38 cellular contexts compared by ENCODE assay signal in the genomic region with DNA sequence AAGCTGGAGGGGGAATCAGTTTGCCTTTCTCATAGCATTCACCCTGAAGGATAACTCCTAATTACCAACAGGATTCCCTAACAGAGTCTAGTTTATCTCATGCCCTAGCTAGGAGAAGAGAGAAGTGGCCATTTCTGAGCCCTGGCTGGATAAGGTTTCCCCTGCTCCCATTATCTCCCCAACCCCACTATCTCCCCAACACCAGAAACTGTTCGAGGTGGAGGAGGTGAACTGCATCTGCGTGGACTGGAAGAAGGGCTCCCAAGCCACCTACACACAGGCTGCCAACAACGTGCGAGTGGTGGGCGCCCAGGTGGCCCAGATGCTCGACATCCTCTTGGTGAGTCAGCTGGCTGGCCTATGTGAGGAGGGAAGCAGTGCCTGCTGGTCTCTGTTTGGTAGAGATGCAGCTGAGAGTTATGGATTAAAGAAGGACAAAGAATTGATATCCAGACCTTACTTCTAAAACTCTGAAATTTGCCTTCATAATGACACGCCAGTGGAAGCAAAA. TPM values are rescaled to one million over a fixed set of nuclear protein-coding genes. Genes with fewer than 3 reads are reported as not detected.
"Had no signal": no experiment of that assay in that cellular context is flagged by ENCODE, and none has a peak within 500 bp of the region (broad histone marks: within the 10 kb centered on the region; RNA-seq: fewer than 3 reads in every experiment).

No MANE protein-coding gene starts in this region.

- H3K4me3 ChIP-seq: adrenal gland, ascending aorta, breast epithelium, cardiac muscle cell had no signal

- H3K36me3 ChIP-seq: adrenal gland, ascending aorta, brain microvascular endothelial cell, breast epithelium, cardiac muscle cell had no signal

- H3K9me3 ChIP-seq: adrenal gland, ascending aorta, breast epithelium had no signal

- H3K4me1 ChIP-seq: adrenal gland, ascending aorta, breast epithelium had no signal

- H3K27me3 ChIP-seq: adrenal gland, ascending aorta, brain microvascular endothelial cell had no signal

- DNase-seq: activated effector memory CD4-positive, alpha-beta T cell treated with anti-CD3 and anti-CD28 coated beads, Interleukin-2, amount 50 U/mL, for 16 hours; activated effector memory CD4-positive, alpha-beta T cell treated with Interleukin-2 at 50 U/mL for 16 hours; activated gamma-delta T cell; activated gamma-delta T cell treated with Interleukin-2 at 50 U/mL for 16 hours; activated naive CD4-positive, alpha-beta T cell; activated naive CD4-positive, alpha-beta T cell treated with anti-CD3 and anti-CD28 coated beads for 36 hours; activated naive CD4-positive, alpha-beta T cell treated with anti-CD3 and anti-CD28 coated beads, Interleukin-2, amount 10 ng/mL, durations not matched to agents 7 days and 5 days; activated naive CD4-positive, alpha-beta T cell treated with anti-CD3 and anti-CD28 coated beads, Interleukin-2, amount 50 U/mL, for 16 hours; activated naive CD4-positive, alpha-beta T cell treated with Interleukin-2 at 50 U/mL for 16 hours; activated naive CD8-positive, alpha-beta T cell treated with anti-CD3 and anti-CD28 coated beads for 36 hours; activated naive CD8-positive, alpha-beta T cell treated with anti-CD3 and anti-CD28 coated beads, Interleukin-2, amount 10 ng/mL, durations not matched to agents 7 days and 5 days; activated naive CD8-positive, alpha-beta T cell treated with anti-CD3 and anti-CD28 coated beads, Interleukin-2, amount 50 U/mL, for 24 hours; activated T-cell treated with anti-CD3 and anti-CD28 coated beads for 4 hours; activated T-cell treated with anti-CD3 and anti-CD28 coated beads, Interleukin-2, amount 50 U/mL, for 1 hour; activated T-cell treated with anti-CD3 and anti-CD28 coated beads, Interleukin-2, amount 50 U/mL, for 24 hours; activated T-cell treated with anti-CD3 and anti-CD28 coated beads, Interleukin-2, amount 50 U/mL, for 4 hours; activated T-cell treated with anti-CD3 and anti-CD28 coated beads, Interleukin-2, amount 50 U/mL, for 48 hours; activated T-cell treated with anti-CD3 and anti-CD28 coated beads, Interleukin-2, amount 50 U/mL, for 72 hours; adrenal gland; amniotic stem cell; amygdala; anterior cingulate cortex; aorta; brain microvascular endothelial cell; central memory CD4-positive, alpha-beta T cell; cerebellar nuclear complex had no signal

- FAIRE-seq: astrocyte, bronchial epithelial cell had no signal

- ATAC-seq: activated naive CD4-positive, alpha-beta T cell treated with anti-CD3 and anti-CD28 coated beads, Interleukin-2, amount 50 U/mL, for 72 hours; activated naive CD8-positive, alpha-beta T cell treated with anti-CD3 and anti-CD28 coated beads, Interleukin-2, amount 50 U/mL, for 24 hours; activated T-cell treated with anti-CD3 and anti-CD28 coated beads, Interleukin-2, amount 50 U/mL, for 4 hours; activated T-cell treated with anti-CD3 and anti-CD28 coated beads, Interleukin-2, amount 50 U/mL, for 72 hours; activated T-helper 17 cell treated with anti-CD3 and anti-CD28 coated beads, Interleukin-2, amount 50 U/mL, for 72 hours had no signal

- H3K27ac ChIP-seq: adrenal gland, ascending aorta, brain microvascular endothelial cell, breast epithelium, cardiac muscle cell had no signal

RNA-seq across cellular contexts. Expression of a gene that starts 3.8 kb away (rescaled TPM):
- total RNA-seq: activated naive CD4-positive, alpha-beta T cell treated with anti-CD3 and anti-CD28 coated beads for 36 hours; activated naive CD4-positive, alpha-beta T cell treated with anti-CD3 and anti-CD28 coated beads, Interleukin-2, amount 50 U/mL, for 72 hours; activated naive CD8-positive, alpha-beta T cell treated with anti-CD3 and anti-CD28 coated beads for 36 hours; activated naive CD8-positive, alpha-beta T cell treated with anti-CD3 and anti-CD28 coated beads, Interleukin-2, amount 10 ng/mL, durations not matched to agents 7 days and 5 days; activated T-cell treated with anti-CD3 and anti-CD28 coated beads, Interleukin-2, amount 50 U/mL, for 72 hours; activated T-helper 1 cell treated with anti-CD3 and anti-CD28 coated beads, Interleukin-12 subunit alpha, Interleukin-12 subunit beta, Interleukin-2, Interleukin-4 antibody, amounts not matched to agents 30 ng/mL and 10 ng/mL and 1 ng/mL, durations not matched to agents 14 hours and 24 hours and 36 hours; activated T-helper 17 cell treated with anti-CD3 and anti-CD28 coated beads, Interleukin-2, amount 50 U/mL, for 72 hours; activated T-helper 2 cell treated with anti-CD3 and anti-CD28 coated beads, Interferon-gamma antibody, Interleukin-2, Interleukin-4, amounts not matched to agents 10 μg/mL and 5 μg/mL and 100 μg/mL, durations not matched to agents 14 hours and 24 hours and 36 hours; ascending aorta; astrocyte; breast epithelium; bronchial epithelial cell; cardiac muscle cell; cardiac septum; cerebellum; chondrocyte had no signal
- polyA plus RNA-seq: cardiac muscle cell had no signal

RNA-seq across cellular contexts. Expression of a gene that starts 26.2 kb away (rescaled TPM):
- total RNA-seq: activated naive CD4-positive, alpha-beta T cell treated with anti-CD3 and anti-CD28 coated beads for 36 hours; activated naive CD4-positive, alpha-beta T cell treated with anti-CD3 and anti-CD28 coated beads, Interleukin-2, amount 50 U/mL, for 72 hours; activated naive CD8-positive, alpha-beta T cell treated with anti-CD3 and anti-CD28 coated beads for 36 hours; activated naive CD8-positive, alpha-beta T cell treated with anti-CD3 and anti-CD28 coated beads, Interleukin-2, amount 10 ng/mL, durations not matched to agents 7 days and 5 days; activated T-cell treated with anti-CD3 and anti-CD28 coated beads, Interleukin-2, amount 50 U/mL, for 72 hours; activated T-helper 1 cell treated with anti-CD3 and anti-CD28 coated beads, Interleukin-12 subunit alpha, Interleukin-12 subunit beta, Interleukin-2, Interleukin-4 antibody, amounts not matched to agents 30 ng/mL and 10 ng/mL and 1 ng/mL, durations not matched to agents 14 hours and 24 hours and 36 hours; activated T-helper 17 cell treated with anti-CD3 and anti-CD28 coated beads, Interleukin-2, amount 50 U/mL, for 72 hours; activated T-helper 2 cell treated with anti-CD3 and anti-CD28 coated beads, Interferon-gamma antibody, Interleukin-2, Interleukin-4, amounts not matched to agents 10 μg/mL and 5 μg/mL and 100 μg/mL, durations not matched to agents 14 hours and 24 hours and 36 hours; ascending aorta; astrocyte; breast epithelium; bronchial epithelial cell; cardiac muscle cell; cardiac septum; cerebellum; chondrocyte had no signal
- polyA plus RNA-seq: cardiac muscle cell had no signal

RNA-seq across cellular contexts. Expression of a gene that starts 48.8 kb away (rescaled TPM):
- total RNA-seq: activated naive CD4-positive, alpha-beta T cell treated with anti-CD3 and anti-CD28 coated beads for 36 hours; activated naive CD4-positive, alpha-beta T cell treated with anti-CD3 and anti-CD28 coated beads, Interleukin-2, amount 50 U/mL, for 72 hours; activated naive CD8-positive, alpha-beta T cell treated with anti-CD3 and anti-CD28 coated beads for 36 hours; activated naive CD8-positive, alpha-beta T cell treated with anti-CD3 and anti-CD28 coated beads, Interleukin-2, amount 10 ng/mL, durations not matched to agents 7 days and 5 days; activated T-cell treated with anti-CD3 and anti-CD28 coated beads, Interleukin-2, amount 50 U/mL, for 72 hours; activated T-helper 1 cell treated with anti-CD3 and anti-CD28 coated beads, Interleukin-12 subunit alpha, Interleukin-12 subunit beta, Interleukin-2, Interleukin-4 antibody, amounts not matched to agents 30 ng/mL and 10 ng/mL and 1 ng/mL, durations not matched to agents 14 hours and 24 hours and 36 hours; activated T-helper 17 cell treated with anti-CD3 and anti-CD28 coated beads, Interleukin-2, amount 50 U/mL, for 72 hours; activated T-helper 2 cell treated with anti-CD3 and anti-CD28 coated beads, Interferon-gamma antibody, Interleukin-2, Interleukin-4, amounts not matched to agents 10 μg/mL and 5 μg/mL and 100 μg/mL, durations not matched to agents 14 hours and 24 hours and 36 hours; ascending aorta; astrocyte; breast epithelium; cardiac muscle cell; cardiac septum; cerebellum; chondrocyte had no signal
- polyA plus RNA-seq: cardiac muscle cell had no signal
